In genomic region chr10:80996615-80997193, GRCh38 we compare ENCODE assay signal across 14 cellular contexts.
"Had no signal": no experiment of that assay in that cellular context is flagged by ENCODE, and none has a peak within 500 bp of the region (broad histone marks: within the 10 kb centered on the region; RNA-seq: fewer than 3 reads in every experiment).

No MANE protein-coding gene starts in this region.

- H3K27me3 ChIP-seq: esophagus muscularis mucosa, ovary, right lobe of liver, upper lobe of left lung had no signal

- DNase-seq: activated CD4-positive, alpha-beta T cell treated with anti-CD3 and anti-CD28 coated beads for 48 hours; activated CD8-positive, alpha-beta T cell treated with anti-CD3 and anti-CD28 coated beads for 36 hours; activated effector memory CD4-positive, alpha-beta T cell treated with anti-CD3 and anti-CD28 coated beads, Interleukin-2, amount 50 U/mL, for 16 hours; activated T-cell treated with anti-CD3 and anti-CD28 coated beads, Interleukin-2, amount 50 U/mL, for 4 hours; caudate nucleus; left cardiac atrium; lower lobe of right lung; naive thymus-derived CD4-positive, alpha-beta T cell; ovary; right lobe of liver had no signal

- H3K27ac ChIP-seq: esophagus muscularis mucosa, lower lobe of right lung, ovary, right lobe of liver, upper lobe of left lung had no signal

- H3K4me3 ChIP-seq: esophagus muscularis mucosa, lower lobe of right lung, ovary, right lobe of liver, upper lobe of left lung had no signal

- H3K9me3 ChIP-seq: ovary, right lobe of liver had no signal

- ATAC-seq: activated CD8-positive, alpha-beta T cell treated with anti-CD3 and anti-CD28 coated beads for 36 hours; activated naive CD4-positive, alpha-beta T cell treated with anti-CD3 and anti-CD28 coated beads, Interleukin-2, amount 50 U/mL, for 72 hours; activated T-cell treated with anti-CD3 and anti-CD28 coated beads, Interleukin-2, amount 50 U/mL, for 4 hours; lower lobe of right lung; naive thymus-derived CD4-positive, alpha-beta T cell; right lobe of liver; WTC11 had no signal

- H3K4me1 ChIP-seq: esophagus muscularis mucosa, lower lobe of right lung, right lobe of liver, upper lobe of left lung had no signal

- H3K36me3 ChIP-seq: esophagus muscularis mucosa, lower lobe of right lung, ovary, right lobe of liver, upper lobe of left lung had no signal
